In the genomic region with DNA sequence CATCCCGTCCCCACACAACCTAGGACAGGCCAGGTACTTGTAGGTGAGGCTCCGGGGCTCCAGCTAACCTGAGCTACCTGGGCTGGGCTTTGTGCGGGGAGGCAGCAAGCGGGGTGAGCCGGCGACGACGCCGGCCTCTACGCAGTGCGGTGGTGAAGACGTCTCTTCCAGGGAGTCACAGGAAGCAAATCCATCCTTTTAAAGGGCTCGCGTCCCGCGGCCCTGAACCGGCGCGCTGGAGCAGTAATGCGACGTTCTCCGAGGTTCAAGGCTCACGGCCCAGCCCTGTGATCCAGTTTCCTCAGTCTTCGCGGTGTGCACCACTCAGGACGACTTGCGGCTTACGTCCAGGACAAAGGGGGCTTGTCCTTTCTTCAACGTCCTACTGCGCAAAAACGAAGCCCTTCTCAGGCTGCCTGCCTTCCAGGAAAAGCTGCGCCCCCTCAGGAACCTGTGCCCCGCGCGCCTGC, we compare ENCODE assay signal across 8 cellular contexts. TPM values are rescaled to one million over a fixed set of nuclear protein-coding genes. Genes with fewer than 3 reads are reported as not detected.
DNase-seq lines count a peak whose midpoint lies in the region; ATAC-seq and TF ChIP-seq lines count a peak whose summit lies in the region.

No MANE protein-coding gene starts in this region.

- ATAC-seq in GM21526 (IDR thresholded peaks at IDR 0.05; ENCODE audit: low FRiP score, unreplicated experiment) = peak; percentile 7

- TF ChIP-seq CTCF in VCaP (conservative IDR thresholded peaks at IDR 0.05) = no peak

- peak; percentile 15 for DNase-seq in DMS79 (lab: John Stamatoyannopoulos, UW)
- DNase-seq in KBM-7 = peak; percentile 72
- DNase-seq in cerebellum (ENCODE audit: low spot score) = peak; percentile 71
- peak; percentile 91 for DNase-seq in left kidney (ENCODE audit: low read depth, low spot score)
- DNase-seq in stimulated activated CD4-positive, alpha-beta T cell treated with anti-CD3 and anti-CD28 coated beads, TNF-alpha, amount 100 ng/mL, for 1 hour (ENCODE audit: low read depth in 3 of 3, low spot score in 1 of 3) = peak in 2 of 3 donors; percentile 6 to 7
- no peak for DNase-seq in germinal center (ENCODE audit: low spot score)

- peak overlapping the region; percentile 92 for H3K27ac ChIP-seq in VCaP

- in situ Hi-C loops in KBM-7 (cut with MboI; ENCODE audit: low pct_unique_long_range_greater_than_20kb, low sequenced_read_pairs) = loop anchor here (25.0 kb wide), 1 partner anchor 100 kb away; no protein-coding TSS in a partner anchor

RNA-seq across cellular contexts. Expression of a gene that starts 0.5 kb away (rescaled TPM):
- 186 TPM for total RNA-seq in cerebellum
